7 cellular contexts compared by ENCODE assay signal in the genomic region with DNA sequence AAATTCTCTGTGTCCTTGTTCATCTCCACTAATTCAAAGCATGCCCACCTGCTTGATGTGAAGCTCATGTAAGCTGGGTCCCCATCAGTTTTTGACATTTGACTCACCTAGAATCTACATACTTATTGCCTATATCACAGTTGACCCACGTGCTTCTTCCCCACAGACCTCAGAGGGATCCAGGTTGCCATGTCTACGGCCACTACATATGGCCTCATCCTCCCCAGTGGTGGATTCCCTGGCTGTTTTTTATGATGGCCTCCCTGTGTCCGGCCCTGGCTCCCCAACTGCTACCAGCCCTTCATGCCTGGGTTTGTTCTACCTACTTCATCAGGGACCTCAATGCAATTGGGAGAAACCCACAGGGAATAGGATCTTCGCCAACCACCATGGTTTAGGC.
"Had no signal": no experiment of that assay in that cellular context is flagged by ENCODE, and none has a peak within 500 bp of the region (broad histone marks: within the 10 kb centered on the region; RNA-seq: fewer than 3 reads in every experiment).

No MANE protein-coding gene starts in this region.

- H3K27ac Mint-ChIP-seq: HFFc6 had no signal

- H3K4me3 Mint-ChIP-seq: HFFc6 had no signal

- ATAC-seq: HCT116 had no signal

- H3K9me3 ChIP-seq: HAP-1 had no signal

- H3K4me3 ChIP-seq: GM23248, HAP-1 had no signal

- H3K9ac ChIP-seq: GM23248 had no signal

- H3K27ac ChIP-seq: GM23248 had no signal

- DNase-seq: GM23248, GOT3, H7, HFFc6, IMR-90 had no signal

- H3K4me1 ChIP-seq: HAP-1 had no signal

- H3K36me3 ChIP-seq: HAP-1 had no signal

- H3K9me3 Mint-ChIP-seq: HFFc6 had no signal
